ENCODE assay signal across 1 cellular context in the genomic region with DNA sequence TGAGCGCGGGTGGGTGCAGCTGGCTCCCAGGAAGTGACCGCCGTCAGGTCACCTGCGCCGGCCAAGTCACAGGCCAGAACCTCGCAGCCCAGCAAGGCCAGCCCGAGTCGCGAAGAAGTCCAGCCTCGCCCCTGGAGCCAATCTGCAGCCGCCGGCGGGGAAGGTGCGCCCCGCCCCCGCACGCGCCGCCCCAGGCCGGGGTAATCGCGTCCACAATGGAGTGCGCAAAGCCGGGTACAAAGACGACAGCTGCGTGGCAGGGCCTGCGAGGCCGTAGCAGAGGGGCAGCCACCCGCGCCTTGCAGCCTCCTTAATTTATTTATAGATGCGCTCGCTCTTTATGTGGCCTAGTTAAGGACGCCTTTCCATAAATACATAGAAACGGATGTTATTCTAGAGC.
TF ChIP-seq lines count a peak whose summit lies in the region.

No MANE protein-coding gene starts in this region.

TF ChIP-seq in K562, 482 proteins besides CTCF, POLR2A, EP300 and RAD21 (continued from another document and continues in another):
- TF ChIP-seq SFPQ (IDR thresholded peaks at IDR 0.05; ENCODE audit: low read depth, low read length) (no peak), FOXJ2 (tag; IDR thresholded peaks at IDR 0.05) (no peak), WHSC1 (IDR thresholded peaks at IDR 0.05; ENCODE audit: low read length) (no peak), CREB5 (CRISPR knock-in tag; IDR thresholded peaks at IDR 0.05) (no peak), ZNF212 (CRISPR knock-in tag; IDR thresholded peaks at IDR 0.05) (no peak), IRF1 (CRISPR knock-in tag; IDR thresholded peaks at IDR 0.05; ENCODE audit: borderline replicate concordance) (no peak), ARID3A (IDR thresholded peaks at IDR 0.05; ENCODE audit: borderline replicate concordance, low read depth, low read length) (no peak), FOXA3 (CRISPR knock-in tag; conservative IDR thresholded peaks at IDR 0.05 in 1 of 2, IDR thresholded peaks at IDR 0.05 in 1 of 2) (no peak), ZKSCAN1 (IDR thresholded peaks at IDR 0.05; ENCODE audit: low read depth, low read length) (no peak), ZNF778 (CRISPR knock-in tag; IDR thresholded peaks at IDR 0.05) (no peak), HDAC2 (IDR thresholded peaks at IDR 0.05) (no peak), FOSL1 (tag; conservative IDR thresholded peaks at IDR 0.05) (no peak), ZEB2 (IDR thresholded peaks at IDR 0.05) (no peak), POLR2AphosphoS2 (IDR thresholded peaks at IDR 0.05; ENCODE audit: low read length) (no peak), L3MBTL2 (IDR thresholded peaks at IDR 0.05) (peak; percentile 84), CBFA2T3 (IDR thresholded peaks at IDR 0.05) (no peak; the same call in 1 of the 2 replicates), ZSCAN29 (IDR thresholded peaks at IDR 0.05) (no peak), POLR2G (IDR thresholded peaks at IDR 0.05; ENCODE audit: low read depth, low read length) (peak; percentile 70), ZBTB7A (IDR thresholded peaks at IDR 0.05; ENCODE audit: borderline replicate concordance, control insufficient read depth, low read depth, low read length) (peak; percentile 28; the same call in 1 of the 2 replicates), DIDO1 (tag; IDR thresholded peaks at IDR 0.05; ENCODE audit: low read depth) (no peak), ZBTB8A (IDR thresholded peaks at IDR 0.05; ENCODE audit: partially characterized antibody) (no peak), HDAC3 (IDR thresholded peaks at IDR 0.05; ENCODE audit: borderline replicate concordance, partially characterized antibody) (no peak), SRF (CRISPR knock-in tag; IDR thresholded peaks at IDR 0.05) (no peak), IRF2 (CRISPR knock-in tag; IDR thresholded peaks at IDR 0.05) (no peak), MYC (IDR thresholded peaks at IDR 0.05; ENCODE audit: low read depth, low read length) (no peak), MYC (CRISPR knock-in tag; IDR thresholded peaks at IDR 0.05; ENCODE audit: borderline replicate concordance, low read depth) (no peak), DDX20 (tag; IDR thresholded peaks at IDR 0.05; ENCODE audit: low read depth) (no peak), ZNF224 (CRISPR knock-in tag; IDR thresholded peaks at IDR 0.05) (no peak), CCNT2 (IDR thresholded peaks at IDR 0.05; ENCODE audit: borderline replicate concordance, extremely low read depth, insufficient read length, low read depth, low read length) (peak; percentile 34), DLX4 (CRISPR knock-in tag; IDR thresholded peaks at IDR 0.05) (no peak), UBTF (IDR thresholded peaks at IDR 0.05; ENCODE audit: borderline replicate concordance in 1 of 2, low read depth in 2 of 2, low read length in 2 of 2) (0 out of 4 replicates have a peak, but pooled peaks of 1 of the 2 experiments have one; percentile 22), MAFK (IDR thresholded peaks at IDR 0.05; ENCODE audit: low read length) (no peak), MAZ (CRISPR knock-in tag; conservative IDR thresholded peaks at IDR 0.05 in 1 of 2, IDR thresholded peaks at IDR 0.05 in 1 of 2) (peak in 1 of 2 experiments; percentile 50; a peak in 1 of 4 replicates), SP2 (IDR thresholded peaks at IDR 0.05; ENCODE audit: extremely low read depth, low read depth, low read length, poor library complexity, severe bottlenecking) (no peak), TARDBP (IDR thresholded peaks at IDR 0.05) (no peak), EGR1 (conservative IDR thresholded peaks at IDR 0.05) (peak; percentile 84), TCFL5 (CRISPR knock-in tag; conservative IDR thresholded peaks at IDR 0.05) (no peak), POLR2H (tag; IDR thresholded peaks at IDR 0.05; ENCODE audit: low read depth) (no peak), NR1H2 (CRISPR knock-in tag; IDR thresholded peaks at IDR 0.05) (no peak), RBM25 (IDR thresholded peaks at IDR 0.05; ENCODE audit: low read depth, low read length, severe bottlenecking) (no peak)
- TF ChIP-seq, protein P1, sequence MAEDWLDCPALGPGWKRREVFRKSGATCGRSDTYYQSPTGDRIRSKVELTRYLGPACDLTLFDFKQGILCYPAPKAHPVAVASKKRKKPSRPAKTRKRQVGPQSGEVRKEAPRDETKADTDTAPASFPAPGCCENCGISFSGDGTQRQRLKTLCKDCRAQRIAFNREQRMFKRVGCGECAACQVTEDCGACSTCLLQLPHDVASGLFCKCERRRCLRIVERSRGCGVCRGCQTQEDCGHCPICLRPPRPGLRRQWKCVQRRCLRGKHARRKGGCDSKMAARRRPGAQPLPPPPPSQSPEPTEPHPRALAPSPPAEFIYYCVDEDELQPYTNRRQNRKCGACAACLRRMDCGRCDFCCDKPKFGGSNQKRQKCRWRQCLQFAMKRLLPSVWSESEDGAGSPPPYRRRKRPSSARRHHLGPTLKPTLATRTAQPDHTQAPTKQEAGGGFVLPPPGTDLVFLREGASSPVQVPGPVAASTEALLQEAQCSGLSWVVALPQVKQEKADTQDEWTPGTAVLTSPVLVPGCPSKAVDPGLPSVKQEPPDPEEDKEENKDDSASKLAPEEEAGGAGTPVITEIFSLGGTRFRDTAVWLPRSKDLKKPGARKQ (CRISPR knock-in tag; IDR thresholded peaks at IDR 0.05) = no peak
- TF ChIP-seq, protein P2, sequence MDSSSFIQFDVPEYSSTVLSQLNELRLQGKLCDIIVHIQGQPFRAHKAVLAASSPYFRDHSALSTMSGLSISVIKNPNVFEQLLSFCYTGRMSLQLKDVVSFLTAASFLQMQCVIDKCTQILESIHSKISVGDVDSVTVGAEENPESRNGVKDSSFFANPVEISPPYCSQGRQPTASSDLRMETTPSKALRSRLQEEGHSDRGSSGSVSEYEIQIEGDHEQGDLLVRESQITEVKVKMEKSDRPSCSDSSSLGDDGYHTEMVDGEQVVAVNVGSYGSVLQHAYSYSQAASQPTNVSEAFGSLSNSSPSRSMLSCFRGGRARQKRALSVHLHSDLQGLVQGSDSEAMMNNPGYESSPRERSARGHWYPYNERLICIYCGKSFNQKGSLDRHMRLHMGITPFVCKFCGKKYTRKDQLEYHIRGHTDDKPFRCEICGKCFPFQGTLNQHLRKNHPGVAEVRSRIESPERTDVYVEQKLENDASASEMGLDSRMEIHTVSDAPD (CRISPR knock-in tag; IDR thresholded peaks at IDR 0.05) = no peak
- TF ChIP-seq, protein P3, sequence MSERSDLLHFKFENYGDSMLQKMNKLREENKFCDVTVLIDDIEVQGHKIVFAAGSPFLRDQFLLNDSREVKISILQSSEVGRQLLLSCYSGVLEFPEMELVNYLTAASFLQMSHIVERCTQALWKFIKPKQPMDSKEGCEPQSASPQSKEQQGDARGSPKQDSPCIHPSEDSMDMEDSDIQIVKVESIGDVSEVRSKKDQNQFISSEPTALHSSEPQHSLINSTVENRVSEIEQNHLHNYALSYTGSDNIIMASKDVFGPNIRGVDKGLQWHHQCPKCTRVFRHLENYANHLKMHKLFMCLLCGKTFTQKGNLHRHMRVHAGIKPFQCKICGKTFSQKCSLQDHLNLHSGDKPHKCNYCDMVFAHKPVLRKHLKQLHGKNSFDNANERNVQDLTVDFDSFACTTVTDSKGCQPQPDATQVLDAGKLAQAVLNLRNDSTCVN (CRISPR knock-in tag; IDR thresholded peaks at IDR 0.05) = no peak
- TF ChIP-seq, protein P4, sequence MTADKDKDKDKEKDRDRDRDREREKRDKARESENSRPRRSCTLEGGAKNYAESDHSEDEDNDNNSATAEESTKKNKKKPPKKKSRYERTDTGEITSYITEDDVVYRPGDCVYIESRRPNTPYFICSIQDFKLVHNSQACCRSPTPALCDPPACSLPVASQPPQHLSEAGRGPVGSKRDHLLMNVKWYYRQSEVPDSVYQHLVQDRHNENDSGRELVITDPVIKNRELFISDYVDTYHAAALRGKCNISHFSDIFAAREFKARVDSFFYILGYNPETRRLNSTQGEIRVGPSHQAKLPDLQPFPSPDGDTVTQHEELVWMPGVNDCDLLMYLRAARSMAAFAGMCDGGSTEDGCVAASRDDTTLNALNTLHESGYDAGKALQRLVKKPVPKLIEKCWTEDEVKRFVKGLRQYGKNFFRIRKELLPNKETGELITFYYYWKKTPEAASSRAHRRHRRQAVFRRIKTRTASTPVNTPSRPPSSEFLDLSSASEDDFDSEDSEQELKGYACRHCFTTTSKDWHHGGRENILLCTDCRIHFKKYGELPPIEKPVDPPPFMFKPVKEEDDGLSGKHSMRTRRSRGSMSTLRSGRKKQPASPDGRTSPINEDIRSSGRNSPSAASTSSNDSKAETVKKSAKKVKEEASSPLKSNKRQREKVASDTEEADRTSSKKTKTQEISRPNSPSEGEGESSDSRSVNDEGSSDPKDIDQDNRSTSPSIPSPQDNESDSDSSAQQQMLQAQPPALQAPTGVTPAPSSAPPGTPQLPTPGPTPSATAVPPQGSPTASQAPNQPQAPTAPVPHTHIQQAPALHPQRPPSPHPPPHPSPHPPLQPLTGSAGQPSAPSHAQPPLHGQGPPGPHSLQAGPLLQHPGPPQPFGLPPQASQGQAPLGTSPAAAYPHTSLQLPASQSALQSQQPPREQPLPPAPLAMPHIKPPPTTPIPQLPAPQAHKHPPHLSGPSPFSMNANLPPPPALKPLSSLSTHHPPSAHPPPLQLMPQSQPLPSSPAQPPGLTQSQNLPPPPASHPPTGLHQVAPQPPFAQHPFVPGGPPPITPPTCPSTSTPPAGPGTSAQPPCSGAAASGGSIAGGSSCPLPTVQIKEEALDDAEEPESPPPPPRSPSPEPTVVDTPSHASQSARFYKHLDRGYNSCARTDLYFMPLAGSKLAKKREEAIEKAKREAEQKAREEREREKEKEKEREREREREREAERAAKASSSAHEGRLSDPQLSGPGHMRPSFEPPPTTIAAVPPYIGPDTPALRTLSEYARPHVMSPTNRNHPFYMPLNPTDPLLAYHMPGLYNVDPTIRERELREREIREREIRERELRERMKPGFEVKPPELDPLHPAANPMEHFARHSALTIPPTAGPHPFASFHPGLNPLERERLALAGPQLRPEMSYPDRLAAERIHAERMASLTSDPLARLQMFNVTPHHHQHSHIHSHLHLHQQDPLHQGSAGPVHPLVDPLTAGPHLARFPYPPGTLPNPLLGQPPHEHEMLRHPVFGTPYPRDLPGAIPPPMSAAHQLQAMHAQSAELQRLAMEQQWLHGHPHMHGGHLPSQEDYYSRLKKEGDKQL (CRISPR knock-in tag; IDR thresholded peaks at IDR 0.05; ENCODE audit: borderline replicate concordance) = no peak
